8 cellular contexts compared by ENCODE assay signal in genomic region chr2:117835990-117836760, GRCh38. TPM values are rescaled to one million over a fixed set of nuclear protein-coding genes. Genes with fewer than 3 reads are reported as not detected.
A peak's percentile ranks its signal among the peaks of the same experiment; 100 is the strongest.
DNase-seq lines count a peak whose midpoint lies in the region; ATAC-seq and TF ChIP-seq lines count a peak whose summit lies in the region.

No MANE protein-coding gene starts in this region.

- H3K4me1 ChIP-seq in ACC112 (ENCODE audit: control insufficient read depth, insufficient read depth, low read length, unreplicated experiment) = no peaks in the 10 kb centered on the region
- H3K4me1 ChIP-seq in Peyer's patch = peaks cover 0 to 6% (median 0%) of the 10 kb centered on the region in 4 donors
- peaks cover 0 to 16% (median 8%) of the 10 kb centered on the region in 4 donors for H3K4me1 ChIP-seq in tibial artery

- peak; percentile 62 for ATAC-seq in GM18861 (IDR thresholded peaks at IDR 0.05; ENCODE audit: unreplicated experiment)
- ATAC-seq in HG03108 (IDR thresholded peaks at IDR 0.05; ENCODE audit: unreplicated experiment) = peak; percentile 81

- no peak overlapping the region for H2AFZ ChIP-seq in ACC112 (ENCODE audit: low read length, unreplicated experiment)

- H3K36me3 ChIP-seq in ACC112 (ENCODE audit: insufficient read depth, low read length) (no peaks in the 10 kb centered on the region), Peyer's patch (peaks cover 0 to 21% (median 0%) of the 10 kb centered on the region in 3 donors), tibial artery (peaks cover 7 to 25% (median 20%) of the 10 kb centered on the region in 3 donors)

- H3K79me2 ChIP-seq in ACC112 (ENCODE audit: control insufficient read depth, insufficient read depth, low read length, unreplicated experiment) = no peaks in the 10 kb centered on the region

- no peak overlapping the region for H3K27ac ChIP-seq in ACC112 (ENCODE audit: low read depth, low read length)
- peak overlapping the region in 3 of 4 donors; percentile 27 to 40 (median 31) for H3K27ac ChIP-seq in Peyer's patch
- peak overlapping the region; percentile 34 to 65 for H3K27ac ChIP-seq in tibial artery

- TF ChIP-seq POLR2A in Peyer's patch (IDR thresholded peaks at IDR 0.05) = no peak

- H3K9me3 ChIP-seq in Peyer's patch = no peaks in the 10 kb centered on the region
- H3K9me3 ChIP-seq in tibial artery = no peaks in the 10 kb centered on the region

- H3K4me3 ChIP-seq in ACC112 (ENCODE audit: low read depth, low read length) (peak overlapping the region; percentile 67; the same call in 1 of the 2 replicates), Peyer's patch (peak overlapping the region; percentile 21 to 57 (median 34)), tibial artery (peak overlapping the region; percentile 54 to 62)

- intact Hi-C loops in tibial artery (cut with DNase I; ENCODE audit: low total_unique reads) = loop anchor here (5.0 kb wide), 1 partner anchor 166 kb away; no protein-coding TSS in a partner anchor

- no peaks in the 10 kb centered on the region for H3K27me3 ChIP-seq in ACC112 (ENCODE audit: insufficient read depth, low read length)
- no peaks in the 10 kb centered on the region for H3K27me3 ChIP-seq in Peyer's patch
- H3K27me3 ChIP-seq in tibial artery = no peaks in the 10 kb centered on the region

- TF ChIP-seq CTCF in Peyer's patch (IDR thresholded peaks at IDR 0.05) (peak in 5 of 6 experiments; percentile 10 to 74 (median 68)), tibial artery (IDR thresholded peaks at IDR 0.05) (peak; percentile 65 to 79)

- DNase-seq in Peyer's patch (peak; percentile 46 to 87 (median 83)), globus pallidus (ENCODE audit: low spot score) (peak; percentile 60), occipital lobe (lab: John Stamatoyannopoulos, UW) (peak; percentile 67), tibial artery (peak; percentile 79 to 87)
- peak; percentile 60 for DNase-seq in activated naive CD4-positive, alpha-beta T cell treated with anti-CD3 and anti-CD28 coated beads, Interleukin-2, amount 50 U/mL, for 16 hours

RNA-seq across cellular contexts. Expression of gene DDX18, which starts 21.7 kb away (rescaled TPM):
- 10 to 100 TPM; 23.5 to 48.7 (median 33.5) TPM for total RNA-seq in Peyer's patch
- total RNA-seq in occipital lobe = 77.4 TPM
